Comparison of ENCODE assay signal across 8 cellular contexts in the genomic region with DNA sequence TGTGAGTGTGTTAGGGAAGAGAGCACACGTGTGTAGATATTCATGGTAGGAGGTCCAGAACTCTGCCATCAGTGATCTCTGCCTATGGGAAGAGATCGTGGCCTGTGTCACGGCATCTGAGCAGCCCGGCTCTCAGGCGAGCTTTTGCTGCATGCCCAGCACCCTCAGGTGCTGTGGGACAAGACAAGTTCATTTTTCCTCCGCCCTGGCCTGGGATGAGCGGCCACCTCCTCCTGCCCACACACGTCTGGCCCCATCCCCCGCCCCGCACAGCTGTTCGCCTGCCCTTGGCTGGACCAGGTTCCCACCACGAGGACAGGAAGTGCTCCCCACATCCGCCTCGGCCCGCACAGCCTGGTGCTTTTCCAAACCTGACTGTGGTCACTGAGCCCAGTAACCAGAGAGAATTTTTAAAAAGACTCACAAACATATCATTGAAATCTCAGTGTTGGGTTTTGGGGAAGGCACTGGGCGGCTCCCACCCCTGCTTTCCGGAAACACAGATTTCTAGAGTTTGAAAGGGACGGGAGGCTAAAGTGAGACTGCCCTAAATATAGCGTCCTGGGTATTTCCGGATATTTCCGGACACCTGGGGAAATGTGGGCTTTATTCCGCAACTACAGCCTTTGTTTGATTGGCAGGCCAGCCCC. TPM values are rescaled to one million over a fixed set of nuclear protein-coding genes. Genes with fewer than 3 reads are reported as not detected.
DNase-seq lines count a peak whose midpoint lies in the region; ATAC-seq and TF ChIP-seq lines count a peak whose summit lies in the region.

No MANE protein-coding gene starts in this region.

- 0 out of 2 replicates have a peak, but pooled peaks cover 3% of the 10 kb centered on the region for H4K20me1 ChIP-seq in DOHH2 (ENCODE audit: control insufficient read depth, insufficient read depth, low read depth, low read length)

- peak; percentile 53 for DNase-seq in GM20000 (ENCODE audit: low spot score)
- DNase-seq in NAMALWA (ENCODE audit: low spot score): peak; percentile 42
- DNase-seq in suprapubic skin (ENCODE audit: low spot score in 2 of 2): no peak
- DNase-seq in A673 (ENCODE audit: low spot score): no peak
- no peak for DNase-seq in cerebellar cortex (ENCODE audit: low spot score)

- CTCF ChIA-PET in A673 (lab: Charles Lee): no interaction called here

- H3K4me3 ChIP-seq in DOHH2 (ENCODE audit: low read length): peak overlapping the region; percentile 38
- no peak overlapping the region for H3K4me3 ChIP-seq in gastroesophageal sphincter
- no peak overlapping the region for H3K4me3 ChIP-seq in suprapubic skin
- H3K4me3 ChIP-seq in A673 (ENCODE audit: low read depth, low read length, poor library complexity, severe bottlenecking): no peak overlapping the region

- no peaks in the 10 kb centered on the region for H3F3A ChIP-seq in DOHH2 (ENCODE audit: control insufficient read depth, insufficient read depth)

- H3K79me2 ChIP-seq in DOHH2 (ENCODE audit: control insufficient read depth, low read length): no peaks in the 10 kb centered on the region

- WGBS in gastroesophageal sphincter (ENCODE audit: low coverage in 1 of 2), 2 donors: 53 to 57% methylated on average over 6 of the region's 22 CpGs
- WGBS in suprapubic skin: 59% methylated on average over 22 of the region's 22 CpGs

- POLR2A ChIA-PET in A673 (lab: Charles Lee; ENCODE audit: low non-redundant PET): no interaction called here

- intact Hi-C loops in A673 (cut with micrococcal nuclease; ENCODE audit: unreplicated experiment): loop anchor here (5.0 kb wide), 1 partner anchor 213 kb away; no protein-coding TSS in a partner anchor

- peaks cover 11% of the 10 kb centered on the region for H3K4me1 ChIP-seq in DOHH2 (ENCODE audit: control insufficient read depth, low read length)
- H3K4me1 ChIP-seq in gastroesophageal sphincter: peaks cover 0 to under 1% (median 0%) of the 10 kb centered on the region in 3 donors
- H3K4me1 ChIP-seq in suprapubic skin: peaks cover under 1% of the 10 kb centered on the region
- H3K4me1 ChIP-seq in A673 (ENCODE audit: insufficient read depth, low read length, poor library complexity, severe bottlenecking): no peaks in the 10 kb centered on the region

- no peaks in the 10 kb centered on the region for H3K36me3 ChIP-seq in DOHH2 (ENCODE audit: control insufficient read depth, low read length)
- no peaks in the 10 kb centered on the region for H3K36me3 ChIP-seq in gastroesophageal sphincter
- no peaks in the 10 kb centered on the region for H3K36me3 ChIP-seq in suprapubic skin
- H3K36me3 ChIP-seq in A673 (ENCODE audit: insufficient read depth, low read length, poor library complexity, severe bottlenecking): no peaks in the 10 kb centered on the region

- H3K9me2 ChIP-seq in DOHH2 (replicated peaks; ENCODE audit: control insufficient read depth, low read length): no peaks in the 10 kb centered on the region

- peak overlapping the region; percentile 60 for H3K4me2 ChIP-seq in DOHH2 (ENCODE audit: low read length)

- TF ChIP-seq POLR2A in gastroesophageal sphincter (IDR thresholded peaks at IDR 0.05) (no peak), suprapubic skin (IDR thresholded peaks at IDR 0.05) (no peak)

- TF ChIP-seq EP300 in gastroesophageal sphincter (IDR thresholded peaks at IDR 0.05): no peak
- no peak for TF ChIP-seq EP300 in suprapubic skin (IDR thresholded peaks at IDR 0.05)

- H3K9me3 ChIP-seq in DOHH2 (ENCODE audit: control insufficient read depth, insufficient read depth, low read length) (no peaks in the 10 kb centered on the region), gastroesophageal sphincter (no peaks in the 10 kb centered on the region), suprapubic skin (no peaks in the 10 kb centered on the region), A673 (ENCODE audit: low read depth, low read length, poor library complexity, severe bottlenecking) (no peaks in the 10 kb centered on the region)

- H3K27me3 ChIP-seq in DOHH2 (ENCODE audit: control insufficient read depth, low read length) (peaks cover 20% of the 10 kb centered on the region), gastroesophageal sphincter (peaks cover 6% of the 10 kb centered on the region), suprapubic skin (peaks cover under 1% of the 10 kb centered on the region), A673 (replicated peaks; ENCODE audit: insufficient read depth, low read depth, low read length, poor library complexity) (peaks cover under 1% of the 10 kb centered on the region)

- TF ChIP-seq CTCF in DOHH2 (IDR thresholded peaks at IDR 0.05; ENCODE audit: low read depth, low read length, poor library complexity, severe bottlenecking) (no peak), GM20000 (IDR thresholded peaks at IDR 0.05; ENCODE audit: extremely low read depth, missing control alignments) (no peak), gastroesophageal sphincter (IDR thresholded peaks at IDR 0.05) (no peak), suprapubic skin (IDR thresholded peaks at IDR 0.05) (no peak), A673 (conservative IDR thresholded peaks at IDR 0.05; ENCODE audit: low read depth, low read length) (no peak)

- no TSS peak for BruUV-seq in A673 (replicated peaks; lab: Mats Ljungman, UMichigan)

- H3K27ac ChIP-seq in DOHH2 (ENCODE audit: low read depth, low read length): no peak overlapping the region
- H3K27ac ChIP-seq in gastroesophageal sphincter: peak overlapping the region in 2 of 4 donors; percentile 24 to 26
- no peak overlapping the region for H3K27ac ChIP-seq in suprapubic skin
- H3K27ac ChIP-seq in A673 (ENCODE audit: low read depth, low read length, poor library complexity, severe bottlenecking): no peak overlapping the region

- ATAC-seq in gastroesophageal sphincter: peak; percentile 56
- no peak for ATAC-seq in HG02970 (IDR thresholded peaks at IDR 0.05; ENCODE audit: low FRiP score, unreplicated experiment)

RNA-seq across cellular contexts. Expression of a gene that starts 18.0 kb away (rescaled TPM):
- total RNA-seq in gastroesophageal sphincter: 1 to 10 TPM in 2 of 4 donors, under 1 TPM in 2; 0.40 to 4.0 (median 1.2) TPM
- total RNA-seq in suprapubic skin: 1 to 10 TPM in 1 of 4 donors, under 1 TPM in 1, not detected in 2; 0.38 to 1.7 TPM
- not detected in 2 replicates for total RNA-seq in A673 (2021)

Comparison
In these comparisons a context has a peak if more than half of its experiments do, and no peak if none do; other contexts are left out.
1. DNase-seq: peak in GM20000 (single experiment) and NAMALWA (single experiment); none in suprapubic skin (0 of 2), A673 (single experiment) and cerebellar cortex (single experiment).